15 cellular contexts compared by ENCODE assay signal in genomic region chr21:27094182-27094948, GRCh38.
DNase-seq lines count a peak whose midpoint lies in the region; FAIRE-seq and TF ChIP-seq lines count a peak whose summit lies in the region.
"Had no signal": no experiment of that assay in that cellular context is flagged by ENCODE, and none has a peak within 500 bp of the region (broad histone marks: within the 10 kb centered on the region; RNA-seq: fewer than 3 reads in every experiment).

No MANE protein-coding gene starts in this region.

- H3K27ac ChIP-seq in HEK293 (ENCODE audit: extremely low read depth, low read depth, low read length) = no peak overlapping the region
- peak overlapping the region; percentile 38 for H3K27ac ChIP-seq in subcutaneous abdominal adipose tissue (ENCODE audit: low read depth, low read length)
- H3K27ac ChIP-seq: BLaER1 had no signal

- H3K27me3 ChIP-seq in subcutaneous abdominal adipose tissue (ENCODE audit: control insufficient read depth in 5 of 5, insufficient read depth in 4 of 5, low read length in 5 of 5) = no peaks in the 10 kb centered on the region
- H3K27me3 ChIP-seq: BLaER1 had no signal

- no peak overlapping the region for H3K4me3 ChIP-seq in HEK293 (ENCODE audit: low read depth, low read length)
- no peak overlapping the region for H3K4me3 ChIP-seq in fibroblast of the aortic adventitia (ENCODE audit: low read depth, low read length)
- peak overlapping the region in 2 of 5 donors; percentile 33 to 41 for H3K4me3 ChIP-seq in subcutaneous abdominal adipose tissue (ENCODE audit: low read depth in 1 of 5, low read length in 5 of 5)
- H3K4me3 ChIP-seq: BLaER1 had no signal

- CTCF ChIA-PET in HEK293 (lab: Yijun Ruan, JAX) = no interaction called here

- no peak for TF ChIP-seq POLR2A in H54 (IDR thresholded peaks at IDR 0.05; ENCODE audit: low read depth, low read length)

- H3K9ac ChIP-seq in subcutaneous abdominal adipose tissue (ENCODE audit: low read length in 5 of 5) = no peak overlapping the region
- H3K9ac ChIP-seq: BLaER1 had no signal

- TF ChIP-seq CTCF in HEK293 (tag by site-specific recombination; IDR thresholded peaks at IDR 0.05) (no peak), fibroblast of the aortic adventitia (IDR thresholded peaks at IDR 0.05; ENCODE audit: insufficient read depth, low read length) (no peak)

- H3K9me3 ChIP-seq in HEK293 (ENCODE audit: control insufficient read depth, insufficient read depth, low read depth, low read length) = no peaks in the 10 kb centered on the region
- H3K9me3 ChIP-seq in subcutaneous abdominal adipose tissue (ENCODE audit: control insufficient read depth in 5 of 5, low read length in 5 of 5) = peaks cover 0 to 6% (median 0%) of the 10 kb centered on the region in 5 donors

- no peaks in the 10 kb centered on the region for H3K36me3 ChIP-seq in HEK293 (ENCODE audit: control insufficient read depth in 2 of 2, insufficient read depth in 1 of 2, low read length in 2 of 2)
- H3K36me3 ChIP-seq in subcutaneous abdominal adipose tissue (ENCODE audit: control insufficient read depth in 5 of 5, insufficient read depth in 5 of 5, low read length in 5 of 5) = no peaks in the 10 kb centered on the region
- H3K36me3 ChIP-seq: BLaER1 had no signal

- H3K4me1 ChIP-seq in HEK293 (ENCODE audit: control insufficient read depth, insufficient read depth, low read length) = no peaks in the 10 kb centered on the region
- peaks cover 0 to 20% (median 10%) of the 10 kb centered on the region in 5 donors for H3K4me1 ChIP-seq in subcutaneous abdominal adipose tissue (ENCODE audit: control insufficient read depth in 5 of 5, insufficient read depth in 5 of 5, low read length in 5 of 5)
- H3K4me1 ChIP-seq: BLaER1 had no signal

- FAIRE-seq in H54 (lab: Jason Lieb, UNC) = no peak

- peak; percentile 18 for DNase-seq in NOMO-1 treated with dmso at 0.1 percent for 144 hours (lab: John Stamatoyannopoulos, UW; ENCODE audit: unreplicated experiment)
- DNase-seq in fibroblast of the aortic adventitia (ENCODE audit: low read depth) = peak; percentile 67
- no peak for DNase-seq in NCI-H510A treated with DMSO at 0.1 percent for 48 hours (lab: John Stamatoyannopoulos, UW)
- DNase-seq in DMS153 treated with DMSO at 0.1 percent for 48 hours (lab: John Stamatoyannopoulos, UW; ENCODE audit: unreplicated experiment) = no peak
- no peak for DNase-seq in H54 (ENCODE audit: insufficient read length, low spot score)
- DNase-seq: CD8-positive, alpha-beta memory T cell; H9; NCI-H1092; NCI-H1694; NCI-H446 treated with DMSO at 0.1 percent for 48 hours; NCI-H82; SHP77 treated with DMSO at 0.1 percent for 48 hours had no signal

- POLR2A ChIA-PET in HEK293 (lab: Yijun Ruan, JAX) = no interaction called here

TF ChIP-seq in HEK293, 187 proteins besides CTCF, POLR2A, EP300 and RAD21:
- TF ChIP-seq KLF7 (tag by site-specific recombination; IDR thresholded peaks at IDR 0.05; ENCODE audit: borderline replicate concordance) (no peak), SCRT2 (tag by site-specific recombination; IDR thresholded peaks at IDR 0.05) (0 out of 2 replicates have a peak, but pooled peaks have one; percentile 21)

Comparison
In these comparisons a context has a peak if more than half of its experiments do, and no peak if none do; other contexts are left out.
1. DNase-seq: peak in NOMO-1 treated with dmso at 0.1 percent for 144 hours (single experiment) and fibroblast of the aortic adventitia (single experiment); none in NCI-H510A treated with DMSO at 0.1 percent for 48 hours (single experiment), DMS153 treated with DMSO at 0.1 percent for 48 hours (single experiment) and H54 (single experiment).